ENCODE assay signal across 12 cellular contexts in genomic region chr7:117134885-117135552, GRCh38.
A peak's percentile ranks its signal among the peaks of the same experiment; 100 is the strongest.
DNase-seq lines count a peak whose midpoint lies in the region; ATAC-seq and TF ChIP-seq lines count a peak whose summit lies in the region.
"Had no signal": no experiment of that assay in that cellular context is flagged by ENCODE, and none has a peak within 500 bp of the region (broad histone marks: within the 10 kb centered on the region; RNA-seq: fewer than 3 reads in every experiment).

No MANE protein-coding gene starts in this region.

- DNase-seq in H4 (ENCODE audit: low spot score) (peak; percentile 45), MV-4-11 (lab: John Stamatoyannopoulos, UW) (peak; percentile 76), iris pigment epithelial cell (ENCODE audit: low read depth) (peak; percentile 45)
- no peak for DNase-seq in activated naive CD4-positive, alpha-beta T cell treated with anti-CD3 and anti-CD28 coated beads, Interleukin-2, amount 50 U/mL, for 16 hours
- DNase-seq: brain microvascular endothelial cell; CD8-positive, alpha-beta memory T cell; GOT3; NCI-H1694 treated with DMSO at 0.1 percent for 48 hours had no signal

- TF ChIP-seq POLR2A in GM18505 (IDR thresholded peaks at IDR 0.05; ENCODE audit: borderline replicate concordance, extremely low read depth, insufficient read depth, insufficient read length) = no peak

- ATAC-seq in GM18505 (IDR thresholded peaks at IDR 0.05; ENCODE audit: unreplicated experiment) = peak; percentile 53
- no peak for ATAC-seq in GM18873 (IDR thresholded peaks at IDR 0.05; ENCODE audit: low FRiP score, unreplicated experiment)
- ATAC-seq in HG02759 (IDR thresholded peaks at IDR 0.05; ENCODE audit: unreplicated experiment) = no peak
- no peak for ATAC-seq in GM19452 (IDR thresholded peaks at IDR 0.05; ENCODE audit: unreplicated experiment)
